Comparison of ENCODE assay signal across 8 cellular contexts in genomic region chr5:160008877-160009590, GRCh38. TPM values are rescaled to one million over a fixed set of nuclear protein-coding genes. Genes with fewer than 3 reads are reported as not detected.
A peak's percentile ranks its signal among the peaks of the same experiment; 100 is the strongest.
DNase-seq lines count a peak whose midpoint lies in the region; FAIRE-seq and TF ChIP-seq lines count a peak whose summit lies in the region.

Gene TTC1, plus strand, starts transcription at chr5:160009139. Its CDS starts 1,390 bp downstream, at chr5:160010529.

- peak; percentile 95 for FAIRE-seq in frontal cortex (lab: Jason Lieb, UNC)

- TF ChIP-seq CTCF in subcutaneous adipose tissue (IDR thresholded peaks at IDR 0.05; ENCODE audit: low read depth), result no peak

- peak within 1 kb of the TSS; percentile 38 for H3K4me2 ChIP-seq in neuronal stem cell (ENCODE audit: insufficient read depth, low read length, poor library complexity, severe bottlenecking)

- H3K4me1 Mint-ChIP-seq in activated naive CD4-positive, alpha-beta T cell treated with anti-CD3 and anti-CD28 coated beads, Interleukin-2, amount 10 ng/mL, durations not matched to agents 7 days and 5 days, result peaks cover 26% of the 10 kb centered on the region

- H3K18ac ChIP-seq in neuronal stem cell (ENCODE audit: low read length), result no peak within 1 kb of the TSS

- peak within 1 kb of the TSS; percentile 90 to 96 for H3K4me3 ChIP-seq in neuronal stem cell (ENCODE audit: low read length in 2 of 2)

- H3K4ac ChIP-seq in neuronal stem cell (ENCODE audit: low read length), result no peak within 1 kb of the TSS

- POLR2A ChIA-PET in HEK293T (lab: Yijun Ruan, JAX), result interaction anchor here (0.6 to 2.0 kb wide), 10 partner anchors 8 to 584 kb away, joined by 3 to 6 read pairs (median 4); partner anchors contain the start of gene SLU7

- H2AK5ac ChIP-seq in neuronal stem cell (ENCODE audit: low read depth, low read length), result no peak within 1 kb of the TSS

- H3K9me3 Mint-ChIP-seq in activated naive CD4-positive, alpha-beta T cell treated with anti-CD3 and anti-CD28 coated beads, Interleukin-2, amount 10 ng/mL, durations not matched to agents 7 days and 5 days, result no peaks in the 10 kb centered on the region

- peaks cover 0 to 9% of the 10 kb centered on the region in 2 donors for H3K4me1 ChIP-seq in neuronal stem cell (ENCODE audit: control insufficient read depth in 2 of 2, insufficient read depth in 1 of 2, low read depth in 1 of 2, low read length in 2 of 2)

- H3K9me3 ChIP-seq in neuronal stem cell (replicated peaks in 1 of 2; ENCODE audit: control insufficient read depth in 2 of 2, insufficient read depth in 1 of 2, low read depth in 1 of 2, low read length in 2 of 2), result no peaks in the 10 kb centered on the region

- no peak within 1 kb of the TSS for H3K23ac ChIP-seq in neuronal stem cell (ENCODE audit: low read depth, low read length, poor library complexity)

- peaks cover 2 to 37% of the 10 kb centered on the region in 2 donors for H3K36me3 ChIP-seq in neuronal stem cell (replicated peaks in 1 of 2; ENCODE audit: control insufficient read depth in 2 of 2, insufficient read depth in 2 of 2, low read length in 2 of 2)

- DNase-seq in GM03348 (ENCODE audit: low spot score) (peak; percentile 94), HEK293T (ENCODE audit: extremely low spot score) (peak; percentile 93), MV-4-11 (lab: John Stamatoyannopoulos, UW) (peak; percentile 99), SK-MEL-5 (ENCODE audit: low read depth, low spot score) (peak; percentile 99), frontal cortex (ENCODE audit: low spot score in 2 of 2) (peak; percentile 74 to 83), neuronal stem cell (ENCODE audit: low spot score) (peak; percentile 96)
- DNase-seq in activated naive CD4-positive, alpha-beta T cell treated with anti-CD3 and anti-CD28 coated beads, Interleukin-2, amount 10 ng/mL, durations not matched to agents 7 days and 5 days, result peak; percentile 96

- peak within 1 kb of the TSS; percentile 97 for H3K27ac Mint-ChIP-seq in activated naive CD4-positive, alpha-beta T cell treated with anti-CD3 and anti-CD28 coated beads, Interleukin-2, amount 10 ng/mL, durations not matched to agents 7 days and 5 days

- no CpG with 5 or more reads among the region's 31 CpGs for WGBS in neuronal stem cell (ENCODE audit: extremely low coverage in 2 of 2, insufficient read length in 2 of 2, insufficient replicate concordance in 1 of 2), 2 donors

- H3K9ac ChIP-seq in neuronal stem cell (ENCODE audit: low read depth, low read length, poor library complexity), result peak within 1 kb of the TSS; percentile 61

- no peak within 1 kb of the TSS for H3K14ac ChIP-seq in neuronal stem cell (ENCODE audit: low read length)

- no peaks in the 10 kb centered on the region for H3K27me3 ChIP-seq in neuronal stem cell (ENCODE audit: control insufficient read depth in 3 of 3, insufficient read depth in 3 of 3, low read depth in 1 of 3, low read length in 3 of 3)

- H2BK12ac ChIP-seq in neuronal stem cell (ENCODE audit: low read length), result no peak within 1 kb of the TSS

- H3K27me3 Mint-ChIP-seq in activated naive CD4-positive, alpha-beta T cell treated with anti-CD3 and anti-CD28 coated beads, Interleukin-2, amount 10 ng/mL, durations not matched to agents 7 days and 5 days, result no peaks in the 10 kb centered on the region

- H4K8ac ChIP-seq in neuronal stem cell (ENCODE audit: low read depth, low read length), result no peak within 1 kb of the TSS

- H3K36me3 Mint-ChIP-seq in activated naive CD4-positive, alpha-beta T cell treated with anti-CD3 and anti-CD28 coated beads, Interleukin-2, amount 10 ng/mL, durations not matched to agents 7 days and 5 days, result peaks cover 15% of the 10 kb centered on the region

- H3K4me3 Mint-ChIP-seq in activated naive CD4-positive, alpha-beta T cell treated with anti-CD3 and anti-CD28 coated beads, Interleukin-2, amount 10 ng/mL, durations not matched to agents 7 days and 5 days, result peak within 1 kb of the TSS; percentile 90

- no peak within 1 kb of the TSS for H4K91ac ChIP-seq in neuronal stem cell (ENCODE audit: low read depth, low read length, poor library complexity)

- H2BK5ac ChIP-seq in neuronal stem cell (ENCODE audit: low read length), result no peak within 1 kb of the TSS

- H2BK120ac ChIP-seq in neuronal stem cell (ENCODE audit: low read depth, low read length), result no peak within 1 kb of the TSS

- in situ Hi-C loops in SK-MEL-5 (cut with HindIII; ENCODE audit: low pct_unique_long_range_greater_than_20kb, low sequenced_read_pairs), result no loop called here

- CTCF ChIA-PET in HEK293T (lab: Yijun Ruan, JAX), result interaction anchor here (0.6 to 1.1 kb wide), 3 partner anchors 13 to 52 kb away, joined by 3 to 5 read pairs (median 4); no protein-coding TSS in a partner anchor
- CTCF ChIA-PET in activated naive CD4-positive, alpha-beta T cell treated with anti-CD3 and anti-CD28 coated beads, Interleukin-2, amount 10 ng/mL, durations not matched to agents 7 days and 5 days (lab: Charles Lee), result interaction anchor here (0.8 to 2.2 kb wide), 4 partner anchors 12 to 852 kb away, joined by 3 to 18 read pairs (median 3); no protein-coding TSS in a partner anchor

- H3K27ac ChIP-seq in neuronal stem cell (replicated peaks; ENCODE audit: low read length), result no peak within 1 kb of the TSS

- H2BK15ac ChIP-seq in neuronal stem cell (ENCODE audit: low read length), result no peak within 1 kb of the TSS

- no peaks in the 10 kb centered on the region for H3K79me1 ChIP-seq in neuronal stem cell (ENCODE audit: low read depth, low read length)

- peak within 1 kb of the TSS; percentile 88 for H2AFZ ChIP-seq in neuronal stem cell (ENCODE audit: low read length)

TF ChIP-seq in HEK293T, 16 proteins besides CTCF, POLR2A, EP300 and RAD21:
- TF ChIP-seq TARDBP (IDR thresholded peaks at IDR 0.05) (no peak), ARNT (IDR thresholded peaks at IDR 0.05) (no peak), SUZ12 (IDR thresholded peaks at IDR 0.05) (no peak), SP1 (IDR thresholded peaks at IDR 0.05) (no peak), HDGF (IDR thresholded peaks at IDR 0.05; ENCODE audit: borderline replicate concordance) (no peak), ELF4 (IDR thresholded peaks at IDR 0.05) (peak; percentile 79), NFRKB (IDR thresholded peaks at IDR 0.05) (peak; percentile 63), LEF1 (IDR thresholded peaks at IDR 0.05; ENCODE audit: borderline replicate concordance) (no peak), L3MBTL2 (conservative IDR thresholded peaks at IDR 0.05) (peak; percentile 54), BHLHE40 (IDR thresholded peaks at IDR 0.05; ENCODE audit: borderline replicate concordance) (no peak)
- TF ChIP-seq, protein P1, sequence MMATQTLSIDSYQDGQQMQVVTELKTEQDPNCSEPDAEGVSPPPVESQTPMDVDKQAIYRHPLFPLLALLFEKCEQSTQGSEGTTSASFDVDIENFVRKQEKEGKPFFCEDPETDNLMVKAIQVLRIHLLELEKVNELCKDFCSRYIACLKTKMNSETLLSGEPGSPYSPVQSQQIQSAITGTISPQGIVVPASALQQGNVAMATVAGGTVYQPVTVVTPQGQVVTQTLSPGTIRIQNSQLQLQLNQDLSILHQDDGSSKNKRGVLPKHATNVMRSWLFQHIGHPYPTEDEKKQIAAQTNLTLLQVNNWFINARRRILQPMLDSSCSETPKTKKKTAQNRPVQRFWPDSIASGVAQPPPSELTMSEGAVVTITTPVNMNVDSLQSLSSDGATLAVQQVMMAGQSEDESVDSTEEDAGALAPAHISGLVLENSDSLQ (IDR thresholded peaks at IDR 0.05), result peak; percentile 38

RNA-seq across cellular contexts. Expression of gene TTC1, which starts in this region (rescaled TPM):
- 57.1 and 59.4 TPM in 2 replicates for total RNA-seq in SK-MEL-5 (2014; rRNA removed; shearing (Covaris generic))
- 51.8 and 54.7 TPM in 2 replicates for polyA plus RNA-seq in SK-MEL-5 (2015; cell fraction: cytosol; rRNA removed)
- 11.4 and 14.8 TPM in 2 replicates for polyA plus RNA-seq in SK-MEL-5 (2015; cell fraction: nucleus; rRNA removed)
- total RNA-seq in frontal cortex (48.1 TPM), subcutaneous adipose tissue (10 to 100 TPM; 23.7 to 69.6 (median 37.8) TPM)
- polyA plus RNA-seq in neuronal stem cell (2013, experiment 1 of 2), result 47.8 TPM
- polyA plus RNA-seq in neuronal stem cell (2013, experiment 2 of 2), result 49.0 TPM
